Comparison of ENCODE assay signal across 9 cellular contexts in the genomic region with DNA sequence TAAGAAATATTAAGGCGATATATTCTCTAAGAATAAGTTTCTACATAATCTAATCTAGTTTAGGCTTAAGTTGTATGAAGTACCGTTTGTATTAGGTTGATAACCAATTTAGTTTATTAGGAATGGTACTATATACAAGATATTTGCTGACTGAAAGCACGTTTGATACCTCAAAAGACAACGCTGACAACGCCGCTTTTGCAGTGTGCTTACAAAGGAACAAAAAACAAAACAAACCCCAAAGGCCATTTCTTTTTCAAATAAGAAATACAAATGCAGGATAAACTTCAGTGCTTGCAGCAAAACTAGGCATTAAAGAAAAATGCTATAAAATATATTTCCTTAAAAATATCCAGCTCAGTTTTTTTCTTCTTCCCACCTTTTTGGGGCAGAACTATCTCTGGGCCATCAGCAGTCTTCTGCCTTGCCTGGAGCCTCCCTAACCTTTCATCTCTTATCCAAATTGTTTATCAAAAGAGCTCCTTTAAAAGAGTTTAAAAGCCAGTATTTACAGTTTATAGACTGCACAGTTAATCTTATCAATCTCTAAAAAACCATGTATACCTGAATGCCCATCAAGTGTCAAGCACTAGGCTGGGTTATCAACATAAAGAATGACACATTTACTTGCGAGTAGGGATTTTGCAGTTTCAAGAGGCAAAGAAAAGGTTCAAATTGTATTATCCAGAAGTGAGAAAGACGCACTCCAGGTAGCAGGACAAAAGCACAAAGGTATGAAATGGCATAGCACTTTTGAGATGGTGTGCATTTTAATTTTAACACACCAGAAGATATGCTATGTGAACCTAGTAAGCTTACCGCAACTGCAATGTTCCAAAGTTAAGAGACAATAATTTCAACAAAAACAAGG. TPM values are rescaled to one million over a fixed set of nuclear protein-coding genes. Genes with fewer than 3 reads are reported as not detected.
DNase-seq lines count a peak whose midpoint lies in the region; ATAC-seq and TF ChIP-seq lines count a peak whose summit lies in the region.
"Had no signal": no experiment of that assay in that cellular context is flagged by ENCODE, and none has a peak within 500 bp of the region (broad histone marks: within the 10 kb centered on the region; RNA-seq: fewer than 3 reads in every experiment).

No MANE protein-coding gene starts in this region.

- in situ Hi-C loops in astrocyte of the spinal cord (cut with HindIII; ENCODE audit: low sequenced_read_pairs): no loop called here

- H3K4me1 ChIP-seq in liver (ENCODE audit: control insufficient read depth in 4 of 4, insufficient read depth in 4 of 4, low read length in 3 of 4) (peaks cover 14 to 20% (median 16%) of the 10 kb centered on the region in 4 donors), thyroid gland (peaks cover 31 to 47% of the 10 kb centered on the region in 2 donors)

- H3K4me3 ChIP-seq in astrocyte of the spinal cord (ENCODE audit: low read depth, low read length) (peak overlapping the region; percentile 83), liver (ENCODE audit: low read depth in 1 of 3, low read length in 3 of 3) (peak overlapping the region; percentile 31 to 91 (median 83)), thyroid gland (replicated peaks in 1 of 3) (peak overlapping the region; percentile 4 to 90 (median 81))

- intact Hi-C loops in thyroid gland (cut with DNase I): no loop called here

- peaks cover 5% of the 10 kb centered on the region for H3K27me3 Mint-ChIP-seq in activated CD8-positive, alpha-beta memory T cell treated with anti-CD3 and anti-CD28 coated beads, Interleukin-2, amount 10 ng/mL, durations not matched to agents 7 days and 5 days

- peak overlapping the region; percentile 100 for H3K4me3 Mint-ChIP-seq in activated CD8-positive, alpha-beta memory T cell treated with anti-CD3 and anti-CD28 coated beads, Interleukin-2, amount 10 ng/mL, durations not matched to agents 7 days and 5 days

- no peak for ATAC-seq in activated CD8-positive, alpha-beta memory T cell treated with anti-CD3 and anti-CD28 coated beads, Interleukin-2, amount 10 ng/mL, durations not matched to agents 7 days and 5 days
- ATAC-seq in GM21515 (IDR thresholded peaks at IDR 0.05; ENCODE audit: unreplicated experiment): no peak

- H3K9me3 ChIP-seq in liver (ENCODE audit: control insufficient read depth in 4 of 4, low read length in 3 of 4) (no peaks in the 10 kb centered on the region), thyroid gland (no peaks in the 10 kb centered on the region)

- peaks cover 67% of the 10 kb centered on the region for H3K36me3 Mint-ChIP-seq in activated CD8-positive, alpha-beta memory T cell treated with anti-CD3 and anti-CD28 coated beads, Interleukin-2, amount 10 ng/mL, durations not matched to agents 7 days and 5 days

- no peak for DNase-seq in activated CD8-positive, alpha-beta memory T cell treated with anti-CD3 and anti-CD28 coated beads, Interleukin-2, amount 10 ng/mL, durations not matched to agents 7 days and 5 days
- no peak for DNase-seq in activated CD8-positive, alpha-beta memory T cell treated with anti-CD3 and anti-CD28 coated beads, Interleukin-2, amount 50 U/mL, for 48 hours
- DNase-seq in astrocyte of the spinal cord (ENCODE audit: low read depth, low spot score) (no peak), thyroid gland (no peak), DMS53 treated with DMSO at 0.1 percent for 48 hours (lab: John Stamatoyannopoulos, UW; ENCODE audit: unreplicated experiment) (no peak)
- DNase-seq in stimulated activated CD4-positive, alpha-beta T cell treated with anti-CD3 and anti-CD28 coated beads, Interleukin-1b, Interleukin-23, amount 100 ng/mL, for 48 hours: no peak
- DNase-seq: cortex of kidney had no signal

- H3K9ac ChIP-seq in liver (ENCODE audit: low read depth in 1 of 2, low read length in 2 of 2): peak overlapping the region; percentile 99 to 100

- H3K36me3 ChIP-seq in liver (ENCODE audit: control insufficient read depth in 4 of 4, insufficient read depth in 3 of 4, low read depth in 1 of 4, low read length in 3 of 4) (no peaks in the 10 kb centered on the region), thyroid gland (no peaks in the 10 kb centered on the region)

- TF ChIP-seq POLR2A in thyroid gland (IDR thresholded peaks at IDR 0.05): no peak

- CTCF ChIA-PET in activated CD8-positive, alpha-beta memory T cell treated with anti-CD3 and anti-CD28 coated beads, Interleukin-2, amount 10 ng/mL, durations not matched to agents 7 days and 5 days (lab: Charles Lee): interaction anchor here (1.1 to 6.5 kb wide), 8 partner anchors 8 to 69 kb away, joined by 3 to 32 read pairs (median 6); no protein-coding TSS in a partner anchor

- WGBS in liver: 38% methylated on average over 9 of the region's 9 CpGs
- 19 to 22% methylated on average over 9 of the region's 9 CpGs for WGBS in thyroid gland, 2 donors

- H3K27me3 ChIP-seq in liver (ENCODE audit: control insufficient read depth in 4 of 4, insufficient read depth in 4 of 4, low read length in 3 of 4): no peaks in the 10 kb centered on the region
- no peaks in the 10 kb centered on the region for H3K27me3 ChIP-seq in thyroid gland

- H3K4me1 Mint-ChIP-seq in activated CD8-positive, alpha-beta memory T cell treated with anti-CD3 and anti-CD28 coated beads, Interleukin-2, amount 10 ng/mL, durations not matched to agents 7 days and 5 days: peaks cover 43% of the 10 kb centered on the region

- H3K27ac Mint-ChIP-seq in activated CD8-positive, alpha-beta memory T cell treated with anti-CD3 and anti-CD28 coated beads, Interleukin-2, amount 10 ng/mL, durations not matched to agents 7 days and 5 days: peak overlapping the region; percentile 100

- TF ChIP-seq RAD21 in liver (IDR thresholded peaks at IDR 0.05): no peak

- H3K9me3 Mint-ChIP-seq in activated CD8-positive, alpha-beta memory T cell treated with anti-CD3 and anti-CD28 coated beads, Interleukin-2, amount 10 ng/mL, durations not matched to agents 7 days and 5 days (ENCODE audit: low read depth): no peaks in the 10 kb centered on the region

- TF ChIP-seq CTCF in astrocyte of the spinal cord (IDR thresholded peaks at IDR 0.05; ENCODE audit: low read depth, low read length): no peak
- no peak for TF ChIP-seq CTCF in liver (IDR thresholded peaks at IDR 0.05; ENCODE audit: low read depth, low read length, missing input control)
- no peak for TF ChIP-seq CTCF in thyroid gland (IDR thresholded peaks at IDR 0.05)

- peak overlapping the region; percentile 99 to 100 for H3K27ac ChIP-seq in liver (ENCODE audit: low read depth in 1 of 2, low read length in 2 of 2)
- H3K27ac ChIP-seq in thyroid gland: peak overlapping the region; percentile 99 to 100 (median 100)

TF ChIP-seq in liver, 16 proteins besides CTCF, POLR2A, EP300 and RAD21 (continues in another document):
- TF ChIP-seq GABPA (IDR thresholded peaks at IDR 0.05 in 1 of 2, conservative IDR thresholded peaks at IDR 0.05 in 1 of 2) (no peak), YY1 (IDR thresholded peaks at IDR 0.05) (no peak), TAF1 (conservative IDR thresholded peaks at IDR 0.05) (no peak), HNF4A (conservative IDR thresholded peaks at IDR 0.05) (no peak)
- TF ChIP-seq, protein P1, sequence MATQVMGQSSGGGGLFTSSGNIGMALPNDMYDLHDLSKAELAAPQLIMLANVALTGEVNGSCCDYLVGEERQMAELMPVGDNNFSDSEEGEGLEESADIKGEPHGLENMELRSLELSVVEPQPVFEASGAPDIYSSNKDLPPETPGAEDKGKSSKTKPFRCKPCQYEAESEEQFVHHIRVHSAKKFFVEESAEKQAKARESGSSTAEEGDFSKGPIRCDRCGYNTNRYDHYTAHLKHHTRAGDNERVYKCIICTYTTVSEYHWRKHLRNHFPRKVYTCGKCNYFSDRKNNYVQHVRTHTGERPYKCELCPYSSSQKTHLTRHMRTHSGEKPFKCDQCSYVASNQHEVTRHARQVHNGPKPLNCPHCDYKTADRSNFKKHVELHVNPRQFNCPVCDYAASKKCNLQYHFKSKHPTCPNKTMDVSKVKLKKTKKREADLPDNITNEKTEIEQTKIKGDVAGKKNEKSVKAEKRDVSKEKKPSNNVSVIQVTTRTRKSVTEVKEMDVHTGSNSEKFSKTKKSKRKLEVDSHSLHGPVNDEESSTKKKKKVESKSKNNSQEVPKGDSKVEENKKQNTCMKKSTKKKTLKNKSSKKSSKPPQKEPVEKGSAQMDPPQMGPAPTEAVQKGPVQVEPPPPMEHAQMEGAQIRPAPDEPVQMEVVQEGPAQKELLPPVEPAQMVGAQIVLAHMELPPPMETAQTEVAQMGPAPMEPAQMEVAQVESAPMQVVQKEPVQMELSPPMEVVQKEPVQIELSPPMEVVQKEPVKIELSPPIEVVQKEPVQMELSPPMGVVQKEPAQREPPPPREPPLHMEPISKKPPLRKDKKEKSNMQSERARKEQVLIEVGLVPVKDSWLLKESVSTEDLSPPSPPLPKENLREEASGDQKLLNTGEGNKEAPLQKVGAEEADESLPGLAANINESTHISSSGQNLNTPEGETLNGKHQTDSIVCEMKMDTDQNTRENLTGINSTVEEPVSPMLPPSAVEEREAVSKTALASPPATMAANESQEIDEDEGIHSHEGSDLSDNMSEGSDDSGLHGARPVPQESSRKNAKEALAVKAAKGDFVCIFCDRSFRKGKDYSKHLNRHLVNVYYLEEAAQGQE (IDR thresholded peaks at IDR 0.05): no peak
- TF ChIP-seq, protein P2, sequence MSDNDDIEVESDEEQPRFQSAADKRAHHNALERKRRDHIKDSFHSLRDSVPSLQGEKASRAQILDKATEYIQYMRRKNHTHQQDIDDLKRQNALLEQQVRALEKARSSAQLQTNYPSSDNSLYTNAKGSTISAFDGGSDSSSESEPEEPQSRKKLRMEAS (IDR thresholded peaks at IDR 0.05): no peak
- TF ChIP-seq, protein P3, sequence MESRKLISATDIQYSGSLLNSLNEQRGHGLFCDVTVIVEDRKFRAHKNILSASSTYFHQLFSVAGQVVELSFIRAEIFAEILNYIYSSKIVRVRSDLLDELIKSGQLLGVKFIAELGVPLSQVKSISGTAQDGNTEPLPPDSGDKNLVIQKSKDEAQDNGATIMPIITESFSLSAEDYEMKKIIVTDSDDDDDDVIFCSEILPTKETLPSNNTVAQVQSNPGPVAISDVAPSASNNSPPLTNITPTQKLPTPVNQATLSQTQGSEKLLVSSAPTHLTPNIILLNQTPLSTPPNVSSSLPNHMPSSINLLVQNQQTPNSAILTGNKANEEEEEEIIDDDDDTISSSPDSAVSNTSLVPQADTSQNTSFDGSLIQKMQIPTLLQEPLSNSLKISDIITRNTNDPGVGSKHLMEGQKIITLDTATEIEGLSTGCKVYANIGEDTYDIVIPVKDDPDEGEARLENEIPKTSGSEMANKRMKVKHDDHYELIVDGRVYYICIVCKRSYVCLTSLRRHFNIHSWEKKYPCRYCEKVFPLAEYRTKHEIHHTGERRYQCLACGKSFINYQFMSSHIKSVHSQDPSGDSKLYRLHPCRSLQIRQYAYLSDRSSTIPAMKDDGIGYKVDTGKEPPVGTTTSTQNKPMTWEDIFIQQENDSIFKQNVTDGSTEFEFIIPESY (IDR thresholded peaks at IDR 0.05): no peak

RNA-seq across cellular contexts. Expression of gene KMT2E, which starts 4.1 kb away (rescaled TPM):
- total RNA-seq in activated CD8-positive, alpha-beta memory T cell treated with anti-CD3 and anti-CD28 coated beads, Interleukin-2, amount 10 ng/mL, durations not matched to agents 7 days and 5 days: 100 to 1,000 TPM; 110 to 127 TPM
- 10 to 100 TPM; 52.4 to 55.6 TPM for total RNA-seq in liver
- 10 to 100 TPM in 1 of 2 donors, 1 to 10 TPM in 1; 7.1 to 32.5 TPM for polyA plus RNA-seq in liver
- total RNA-seq in thyroid gland: 100 to 1,000 TPM; 111 to 181 (median 160) TPM
